In genomic region chr4:167602157-167602556, GRCh38 we compare ENCODE assay signal across 17 cellular contexts.
"Had no signal": no experiment of that assay in that cellular context is flagged by ENCODE, and none has a peak within 500 bp of the region (broad histone marks: within the 10 kb centered on the region; RNA-seq: fewer than 3 reads in every experiment).

No MANE protein-coding gene starts in this region.

- H3K9me3 ChIP-seq: gastrocnemius medialis, mucosa of descending colon, neutrophil, tibial nerve, upper lobe of right lung, vagina had no signal

- H3K36me3 ChIP-seq: gastrocnemius medialis, neutrophil, spleen, tibial nerve, upper lobe of right lung, vagina had no signal

- H3K36me3 Mint-ChIP-seq: naive thymus-derived CD8-positive, alpha-beta T cell; stimulated activated memory B cell treated with anti-CD40 and anti-IgM and Interleukin-4, amounts not matched to agents 10 μg/mL and 1 μg/mL and 100 μg/mL, for 72 hours had no signal

- H3K4me1 ChIP-seq: gastrocnemius medialis, spleen, tibial nerve, upper lobe of right lung, vagina had no signal

- DNase-seq: effector memory CD8-positive, alpha-beta T cell; erythroblast; gastrocnemius medialis; islet precursor cell; mucosa of descending colon; naive thymus-derived CD8-positive, alpha-beta T cell; spleen; stimulated activated CD4-positive, alpha-beta T cell treated with anti-CD3 and anti-CD28 coated beads, Interleukin-15, amount 100 ng/mL, for 24 hours; stimulated activated CD4-positive, alpha-beta T cell treated with anti-CD3 and anti-CD28 coated beads, Interleukin-1b, Interleukin-23, amount 100 ng/mL, for 48 hours; stimulated activated CD4-positive, alpha-beta T cell treated with anti-CD3 and anti-CD28 coated beads, Interleukin-4, amount 100 ng/mL, for 24 hours; upper lobe of right lung had no signal

- H3K9me3 Mint-ChIP-seq: stimulated activated memory B cell treated with anti-CD40 and anti-IgM and Interleukin-4, amounts not matched to agents 10 μg/mL and 1 μg/mL and 100 μg/mL, for 72 hours; stimulated activated naive CD8-positive, alpha-beta T cell treated with anti-CD3 and anti-CD28 coated beads, Interleukin-15, Interleukin-2, amounts not matched to agents 100 ng/mL and 50 ng/mL, for 24 hours had no signal

- H3K4me1 Mint-ChIP-seq: naive thymus-derived CD8-positive, alpha-beta T cell; stimulated activated memory B cell treated with anti-CD40 and anti-IgM and Interleukin-4, amounts not matched to agents 10 μg/mL and 1 μg/mL and 100 μg/mL, for 72 hours had no signal

- H3K4me3 ChIP-seq: gastrocnemius medialis, mucosa of descending colon, spleen, tibial nerve, upper lobe of right lung, vagina had no signal

- H3K4me3 Mint-ChIP-seq: effector memory CD8-positive, alpha-beta T cell; naive thymus-derived CD8-positive, alpha-beta T cell; stimulated activated memory B cell treated with anti-CD40 and anti-IgM and Interleukin-4, amounts not matched to agents 10 μg/mL and 1 μg/mL and 100 μg/mL, for 72 hours; stimulated activated naive CD8-positive, alpha-beta T cell treated with anti-CD3 and anti-CD28 coated beads, Interleukin-15, Interleukin-2, amounts not matched to agents 100 ng/mL and 50 ng/mL, for 24 hours had no signal

- H3K27me3 ChIP-seq: gastrocnemius medialis, neutrophil, spleen, tibial nerve, upper lobe of right lung, vagina had no signal

- ATAC-seq: effector memory CD8-positive, alpha-beta T cell; gastrocnemius medialis; mucosa of descending colon; naive thymus-derived CD8-positive, alpha-beta T cell; sciatic nerve; stimulated activated memory B cell treated with anti-CD40 and anti-IgM and Interleukin-4, amounts not matched to agents 10 μg/mL and 1 μg/mL and 100 μg/mL, for 72 hours; upper lobe of right lung had no signal

- H3K27me3 Mint-ChIP-seq: effector memory CD8-positive, alpha-beta T cell; naive thymus-derived CD8-positive, alpha-beta T cell; stimulated activated memory B cell treated with anti-CD40 and anti-IgM and Interleukin-4, amounts not matched to agents 10 μg/mL and 1 μg/mL and 100 μg/mL, for 72 hours; stimulated activated naive CD8-positive, alpha-beta T cell treated with anti-CD3 and anti-CD28 coated beads, Interleukin-15, Interleukin-2, amounts not matched to agents 100 ng/mL and 50 ng/mL, for 24 hours had no signal

- H3K27ac Mint-ChIP-seq: effector memory CD8-positive, alpha-beta T cell; naive thymus-derived CD8-positive, alpha-beta T cell; stimulated activated memory B cell treated with anti-CD40 and anti-IgM and Interleukin-4, amounts not matched to agents 10 μg/mL and 1 μg/mL and 100 μg/mL, for 72 hours; stimulated activated naive CD8-positive, alpha-beta T cell treated with anti-CD3 and anti-CD28 coated beads, Interleukin-15, Interleukin-2, amounts not matched to agents 100 ng/mL and 50 ng/mL, for 24 hours had no signal

- H3K27ac ChIP-seq: gastrocnemius medialis, neutrophil, spleen, tibial nerve, upper lobe of right lung, vagina had no signal
